ENCODE assay signal across 1 cellular context in genomic region chr20:23568320-23569011, GRCh38.
TF ChIP-seq lines count a peak whose summit lies in the region.

CST9L (minus strand) TSS chr20:23568484; CDS start chr20:23568450, 34 bp downstream.

TF ChIP-seq in HepG2, 621 proteins besides CTCF, POLR2A, EP300 and RAD21:
- TF ChIP-seq U2AF1 (optimal IDR thresholded peaks at IDR 0.05; ENCODE audit: low read depth, low read length) (no peak), NRL (CRISPR knock-in tag; IDR thresholded peaks at IDR 0.05; ENCODE audit: borderline replicate concordance) (0 out of 2 replicates have a peak, but pooled peaks have one; percentile 46), ZBTB40 (IDR thresholded peaks at IDR 0.05) (no peak), ZBTB40 (CRISPR knock-in tag; IDR thresholded peaks at IDR 0.05) (peak; percentile 22; the same call in 1 of the 2 replicates)
